ENCODE assay signal across 24 cellular contexts in genomic region chr13:75618308-75618707, GRCh38.
"Had no signal": no experiment of that assay in that cellular context is flagged by ENCODE, and none has a peak within 500 bp of the region (broad histone marks: within the 10 kb centered on the region; RNA-seq: fewer than 3 reads in every experiment).

No MANE protein-coding gene starts in this region.

- H3K27me3 ChIP-seq: MG63, SJSA1 had no signal

- H3K9me3 ChIP-seq: MG63, SJSA1, SK-N-SH had no signal

- H3K9ac ChIP-seq: SK-N-SH had no signal

- H3K4me2 ChIP-seq: SK-N-SH had no signal

- FAIRE-seq: RCC 7860 had no signal

- H3K4me3 ChIP-seq: MG63, SJSA1 had no signal

- DNase-seq: KBM-7, MG63, NCI-H1092, NCI-H1105 treated with DMSO at 0.1 percent for 48 hours, NCI-H1417 treated with DMSO at 0.1 percent for 48 hours, NCI-H146, NCI-H1694 treated with DMSO at 0.1 percent for 48 hours, NCI-H1930, NCI-H2081, NCI-H2107, NCI-H2171, NCI-H226, NCI-H446, NCI-H510A, NCI-H524 treated with DMSO at 0.1 percent for 48 hours, NCI-H69, NCI-H774, Right ventricle myocardium superior, RPMI8226, SIG-M5, SK-N-SH, SW 1271 had no signal

- H3K27ac ChIP-seq: SJSA1 had no signal
